25 cellular contexts compared by ENCODE assay signal in the genomic region with DNA sequence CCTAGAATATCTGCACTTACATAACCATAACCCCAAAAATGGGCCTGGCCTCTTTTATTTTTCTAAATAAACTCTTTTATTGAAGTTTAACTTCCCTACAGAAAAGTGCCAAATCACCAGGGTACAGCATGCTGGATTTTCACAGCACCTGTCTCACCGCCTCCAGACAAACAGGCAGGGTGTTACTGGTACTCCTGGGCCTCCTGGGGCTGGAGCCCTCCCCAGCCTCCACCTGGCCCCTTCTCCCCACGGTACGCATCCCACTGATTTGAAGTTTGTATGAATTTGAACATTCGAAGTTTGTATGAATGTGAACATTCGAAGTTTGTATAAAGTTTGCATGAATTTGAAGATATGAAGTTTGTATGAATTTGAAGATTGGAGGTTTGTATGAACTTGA.
"Had no signal": no experiment of that assay in that cellular context is flagged by ENCODE, and none has a peak within 500 bp of the region (broad histone marks: within the 10 kb centered on the region; RNA-seq: fewer than 3 reads in every experiment).

No MANE protein-coding gene starts in this region.

- H3K9ac ChIP-seq: neural progenitor cell, parathyroid adenoma had no signal

- H3K27ac ChIP-seq: heart right ventricle, left ventricle myocardium inferior, neural progenitor cell, parathyroid adenoma, right atrium auricular region, right lobe of liver, skin epidermis, stomach, suprapubic skin, thoracic aorta, tibial nerve, uterus had no signal

- H3K9me3 ChIP-seq: right atrium auricular region, right lobe of liver, suprapubic skin, thoracic aorta, uterus had no signal

- H3K4me3 ChIP-seq: heart right ventricle, left ventricle myocardium inferior, lung, neural progenitor cell, right atrium auricular region, right lobe of liver, skin epidermis, stomach, suprapubic skin, thoracic aorta, tibial nerve, uterus had no signal

- H3K36me3 ChIP-seq: heart right ventricle, left ventricle myocardium inferior, neural progenitor cell, right atrium auricular region, right lobe of liver, stomach, suprapubic skin, thoracic aorta, tibial nerve, uterus had no signal

- H3K27me3 ChIP-seq: right atrium auricular region, right lobe of liver, stomach, suprapubic skin, tibial nerve, uterus had no signal

- H3K9me3 Mint-ChIP-seq: natural killer cell, type B pancreatic cell had no signal

- H3K4me2 ChIP-seq: neural progenitor cell had no signal

- H3K4me1 ChIP-seq: heart right ventricle, left ventricle myocardium inferior, neural progenitor cell, parathyroid adenoma, right atrium auricular region, right lobe of liver, stomach, uterus had no signal

- ATAC-seq: natural killer cell; stimulated activated naive B cell treated with anti-CD40 and anti-IgM and Interleukin-4, amounts not matched to agents 10 μg/mL and 1 μg/mL and 100 μg/mL, for 72 hours; stimulated activated naive CD8-positive, alpha-beta T cell treated with anti-CD3 and anti-CD28 coated beads, Interleukin-15, Interleukin-2, amounts not matched to agents 100 U/mL and 50 U/mL, for 24 hours had no signal

- H2AFZ ChIP-seq: neural progenitor cell, parathyroid adenoma had no signal

- H3K4me1 Mint-ChIP-seq: naive B cell; natural killer cell; stimulated activated naive B cell treated with anti-CD40 and anti-IgM and Interleukin-4, amounts not matched to agents 10 μg/mL and 1 μg/mL and 100 μg/mL, for 72 hours had no signal

- H3K36me3 Mint-ChIP-seq: mesothelial cell of epicardium; naive B cell; natural killer cell; neural progenitor cell; stimulated activated naive B cell treated with anti-CD40 and anti-IgM and Interleukin-4, amounts not matched to agents 10 μg/mL and 1 μg/mL and 100 μg/mL, for 72 hours; type B pancreatic cell had no signal

- DNase-seq: heart right ventricle; left ventricle myocardium inferior; mesendoderm; naive B cell; natural killer cell; nephron progenitor cell; stimulated activated CD4-positive, alpha-beta T cell treated with anti-CD3 and anti-CD28 coated beads, Interleukin-12 subunit alpha, Interleukin-12 subunit beta, amount 100 ng/mL, for 4 hours; stimulated activated CD4-positive, alpha-beta T cell treated with anti-CD3 and anti-CD28 coated beads, Interleukin-15, amount 100 ng/mL, for 24 hours; stimulated activated CD4-positive, alpha-beta T cell treated with anti-CD3 and anti-CD28 coated beads, Interleukin-4, amount 100 ng/mL, for 1 hour; stimulated activated naive B cell treated with anti-CD40 and anti-IgM and Interleukin-4, amounts not matched to agents 10 μg/mL and 1 μg/mL and 100 μg/mL, for 72 hours; stimulated activated naive CD8-positive, alpha-beta T cell treated with anti-CD3 and anti-CD28 coated beads, Interleukin-15, Interleukin-2, amounts not matched to agents 100 U/mL and 50 U/mL, for 24 hours; uterus had no signal

- H3K79me2 ChIP-seq: parathyroid adenoma had no signal

- H3K27ac Mint-ChIP-seq: mesothelial cell of epicardium; natural killer cell; nephron progenitor cell; neural progenitor cell; stimulated activated naive B cell treated with anti-CD40 and anti-IgM and Interleukin-4, amounts not matched to agents 10 μg/mL and 1 μg/mL and 100 μg/mL, for 72 hours; type B pancreatic cell had no signal

- H3K4me3 Mint-ChIP-seq: mesothelial cell of epicardium; naive B cell; natural killer cell; nephron progenitor cell; neural progenitor cell; stimulated activated naive B cell treated with anti-CD40 and anti-IgM and Interleukin-4, amounts not matched to agents 10 μg/mL and 1 μg/mL and 100 μg/mL, for 72 hours; type B pancreatic cell had no signal

- FAIRE-seq: islet of Langerhans had no signal
